Comparison of ENCODE assay signal across 18 cellular contexts in the genomic region with DNA sequence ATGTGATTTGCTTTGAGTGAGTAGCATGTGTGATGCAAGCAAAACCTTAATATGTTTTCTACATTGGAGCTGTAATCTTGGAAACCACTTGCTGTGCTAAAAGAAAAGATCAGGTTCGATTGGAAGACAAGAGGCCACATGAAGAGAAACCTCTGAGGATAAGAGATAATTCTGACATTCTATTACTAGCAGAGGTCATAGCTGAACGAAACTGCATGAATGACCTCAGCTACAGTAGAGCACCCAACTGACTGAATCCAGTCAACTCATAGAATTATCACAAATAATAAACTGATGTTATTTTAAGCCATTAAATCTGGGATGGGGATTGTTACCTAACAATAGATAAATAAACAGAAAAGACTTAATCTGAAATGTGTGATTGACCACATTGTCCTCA.
DNase-seq lines count a peak whose midpoint lies in the region; ATAC-seq, FAIRE-seq and TF ChIP-seq lines count a peak whose summit lies in the region.
"Had no signal": no experiment of that assay in that cellular context is flagged by ENCODE, and none has a peak within 500 bp of the region (broad histone marks: within the 10 kb centered on the region; RNA-seq: fewer than 3 reads in every experiment).

No MANE protein-coding gene starts in this region.

- in situ Hi-C loops in K562 (cut with MboI), result no loop called here

- DNase-seq in heart right ventricle (no peak), cardiac septum (ENCODE audit: low spot score) (no peak), K562 (ENCODE audit: extremely low read depth in 1 of 4, low spot score in 3 of 4) (peak in 1 of 4 experiments; percentile 21), naive B cell (no peak), inferior parietal cortex (ENCODE audit: extremely low spot score) (no peak)
- DNase-seq in activated T-helper 1 cell treated with anti-CD3 and anti-CD28 coated beads, Interleukin-12 subunit alpha, Interleukin-12 subunit beta, Interleukin-2, Interleukin-4 antibody, amounts not matched to agents 30 ng/mL and 10 ng/mL and 1 ng/mL, durations not matched to agents 14 hours and 24 hours and 36 hours (ENCODE audit: low spot score), result no peak
- DNase-seq: COR-L47, GOT3, MG63, NCI-H1092, NCI-H146, NCI-H2081 treated with DMSO at 0.1 percent for 48 hours, NCI-H345, PC-3 had no signal

- 32 to 52% methylated on average over 2 of the region's 2 CpGs for WGBS in heart right ventricle, 2 donors
- 3% methylated on average over 2 of the region's 2 CpGs for WGBS in K562 (ENCODE audit: insufficient coverage, low coverage, missing lambda C conversion rate)

- CTCF ChIA-PET in K562 (lab: Yijun Ruan, JAX; ENCODE audit: low intra/inter-chr PET ratio), result no interaction called here

- intact Hi-C loops in heart right ventricle (cut with DNase I) (loop anchor here in 3 of 10 donors (2.0 to 10.0 kb wide), 3 partner anchors 60 to 130 kb away; no protein-coding TSS in a partner anchor), cardiac septum (cut with DNase I) (loop anchor here (10.0 kb wide), 1 partner anchor 220 kb away; no protein-coding TSS in a partner anchor), K562 (cut with micrococcal nuclease) (no loop called here)
- intact Hi-C loops in activated T-helper 1 cell treated with anti-CD3 and anti-CD28 coated beads, Interleukin-12 subunit alpha, Interleukin-12 subunit beta, Interleukin-2, Interleukin-4 antibody, amounts not matched to agents 30 ng/mL and 10 ng/mL and 1 ng/mL, durations not matched to agents 14 hours and 24 hours and 36 hours (cut with micrococcal nuclease), result no loop called here

- H3K36me3 Mint-ChIP-seq in naive B cell, result peaks cover 0 to 4% of the 10 kb centered on the region in 2 donors
- H3K36me3 Mint-ChIP-seq in activated T-helper 1 cell treated with anti-CD3 and anti-CD28 coated beads, Interleukin-12 subunit alpha, Interleukin-12 subunit beta, Interleukin-2, Interleukin-4 antibody, amounts not matched to agents 30 ng/mL and 10 ng/mL and 1 ng/mL, durations not matched to agents 14 hours and 24 hours and 36 hours (ENCODE audit: low read depth), result peaks cover 15% of the 10 kb centered on the region

- POLR2A ChIA-PET in K562 (lab: Yijun Ruan, JAX), result no interaction called here

- no peak for TF ChIP-seq POLR2A in K562 (conservative IDR thresholded peaks at IDR 0.05)

- peaks cover 45 to 59% (median 51%) of the 10 kb centered on the region in 3 donors for H3K4me1 Mint-ChIP-seq in naive B cell
- H3K4me1 Mint-ChIP-seq in activated T-helper 1 cell treated with anti-CD3 and anti-CD28 coated beads, Interleukin-12 subunit alpha, Interleukin-12 subunit beta, Interleukin-2, Interleukin-4 antibody, amounts not matched to agents 30 ng/mL and 10 ng/mL and 1 ng/mL, durations not matched to agents 14 hours and 24 hours and 36 hours (ENCODE audit: low read depth), result peaks cover 10% of the 10 kb centered on the region

- ATAC-seq in heart right ventricle (peak in 1 of 8 donors; percentile 35), HG02610 (IDR thresholded peaks at IDR 0.05; ENCODE audit: unreplicated experiment) (peak; percentile 32), K562 (peak; percentile 50), naive B cell (ENCODE audit: low read depth in 2 of 2) (no peak), GM21619 (IDR thresholded peaks at IDR 0.05; ENCODE audit: unreplicated experiment) (no peak)
- ATAC-seq: PC-3 had no signal

- no peaks in the 10 kb centered on the region for H3K9me1 ChIP-seq in K562 (ENCODE audit: control insufficient read depth, insufficient read depth, low read length)

- H3K4me1 ChIP-seq in heart right ventricle (peaks cover 0 to 93% (median 64%) of the 10 kb centered on the region in 9 donors), K562 (replicated peaks in 1 of 2; ENCODE audit: control insufficient read depth in 2 of 2, insufficient read depth in 2 of 2, low read length in 2 of 2) (no peaks in the 10 kb centered on the region; a peak in 1 of 5 replicates)
- H3K4me1 ChIP-seq: SJSA1 had no signal

- no peak for TF ChIP-seq RAD21 in K562 (CRISPR knock-in tag; conservative IDR thresholded peaks at IDR 0.05 in 1 of 2, IDR thresholded peaks at IDR 0.05 in 1 of 2)

- H3K27ac Mint-ChIP-seq in naive B cell, result peak overlapping the region in 4 of 6 donors; percentile 19 to 54 (median 42)
- H3K27ac Mint-ChIP-seq in activated T-helper 1 cell treated with anti-CD3 and anti-CD28 coated beads, Interleukin-12 subunit alpha, Interleukin-12 subunit beta, Interleukin-2, Interleukin-4 antibody, amounts not matched to agents 30 ng/mL and 10 ng/mL and 1 ng/mL, durations not matched to agents 14 hours and 24 hours and 36 hours, result no peak overlapping the region

- H3K79me2 ChIP-seq in K562 (ENCODE audit: control insufficient read depth, insufficient read depth, low read length), result no peaks in the 10 kb centered on the region

- no peaks in the 10 kb centered on the region for H3K27me3 ChIP-seq in heart right ventricle
- H3K27me3 ChIP-seq in K562 (ENCODE audit: control insufficient read depth in 2 of 2, insufficient read depth in 2 of 2, low read length in 2 of 2), result no peaks in the 10 kb centered on the region
- H3K27me3 ChIP-seq: MG63, SJSA1 had no signal

- TF ChIP-seq CTCF in heart right ventricle (IDR thresholded peaks at IDR 0.05) (no peak), K562 (IDR thresholded peaks at IDR 0.05 in 2 of 3, conservative IDR thresholded peaks at IDR 0.05 in 1 of 3; ENCODE audit: insufficient read depth in 2 of 3, low read depth in 1 of 3, low read length in 3 of 3) (no peak)

- H3K9me3 Mint-ChIP-seq in naive B cell, result no peaks in the 10 kb centered on the region
- no peaks in the 10 kb centered on the region for H3K9me3 Mint-ChIP-seq in activated T-helper 1 cell treated with anti-CD3 and anti-CD28 coated beads, Interleukin-12 subunit alpha, Interleukin-12 subunit beta, Interleukin-2, Interleukin-4 antibody, amounts not matched to agents 30 ng/mL and 10 ng/mL and 1 ng/mL, durations not matched to agents 14 hours and 24 hours and 36 hours

- H3K4me3 Mint-ChIP-seq in naive B cell, result peak overlapping the region in 3 of 8 donors; percentile 7 to 21 (median 16)
- no peak overlapping the region for H3K4me3 Mint-ChIP-seq in activated T-helper 1 cell treated with anti-CD3 and anti-CD28 coated beads, Interleukin-12 subunit alpha, Interleukin-12 subunit beta, Interleukin-2, Interleukin-4 antibody, amounts not matched to agents 30 ng/mL and 10 ng/mL and 1 ng/mL, durations not matched to agents 14 hours and 24 hours and 36 hours

- H3K9me3 ChIP-seq in heart right ventricle (no peaks in the 10 kb centered on the region), K562 (replicated peaks; ENCODE audit: control insufficient read depth, insufficient read depth, low read depth, low read length) (no peaks in the 10 kb centered on the region)
- H3K9me3 ChIP-seq: MG63, SJSA1 had no signal

- BruUV-seq in K562 (replicated peaks; lab: Mats Ljungman, UMichigan), result no TSS peak

- H3K4me2 ChIP-seq in K562 (ENCODE audit: insufficient read depth, low read length), result no peak overlapping the region

- H3K36me3 ChIP-seq in heart right ventricle, result no peaks in the 10 kb centered on the region
- no peaks in the 10 kb centered on the region for H3K36me3 ChIP-seq in K562 (ENCODE audit: control insufficient read depth, insufficient read depth, low read length)
- H3K36me3 ChIP-seq: MG63, SJSA1 had no signal

- peak; percentile 6 for FAIRE-seq in K562 (lab: Jason Lieb, UNC)

- H4K20me1 ChIP-seq in K562 (replicated peaks; ENCODE audit: control insufficient read depth, insufficient read depth, low read length), result no peaks in the 10 kb centered on the region

- H3K27me3 Mint-ChIP-seq in naive B cell, result no peaks in the 10 kb centered on the region
- H3K27me3 Mint-ChIP-seq in activated T-helper 1 cell treated with anti-CD3 and anti-CD28 coated beads, Interleukin-12 subunit alpha, Interleukin-12 subunit beta, Interleukin-2, Interleukin-4 antibody, amounts not matched to agents 30 ng/mL and 10 ng/mL and 1 ng/mL, durations not matched to agents 14 hours and 24 hours and 36 hours (ENCODE audit: insufficient read depth), result no peaks in the 10 kb centered on the region

- H2AFZ ChIP-seq in K562 (ENCODE audit: low read depth, low read length), result no peak overlapping the region

- H3K4me3 ChIP-seq in heart right ventricle (no peak overlapping the region), K562 (no peak overlapping the region)
- H3K4me3 ChIP-seq: MG63, SJSA1 had no signal

- no peak overlapping the region for H3K9ac ChIP-seq in K562 (ENCODE audit: insufficient read depth in 1 of 2, low read depth in 2 of 2, low read length in 2 of 2)

- H3K27ac ChIP-seq in heart right ventricle, result peak overlapping the region in 7 of 10 donors; percentile 53 to 64 (median 61)
- H3K27ac ChIP-seq in K562 (ENCODE audit: extremely low read depth, low read depth, low read length), result no peak overlapping the region
- H3K27ac ChIP-seq: RWPE1, SJSA1 had no signal

- TF ChIP-seq EP300 in K562 (IDR thresholded peaks at IDR 0.05; ENCODE audit: low read length), result no peak

TF ChIP-seq in K562, 482 proteins besides CTCF, POLR2A, EP300 and RAD21:
- TF ChIP-seq BRF1 (IDR thresholded peaks at IDR 0.05; ENCODE audit: borderline replicate concordance, extremely low read depth, insufficient read length) (no peak), FOXJ3 (CRISPR knock-in tag; IDR thresholded peaks at IDR 0.05) (no peak), SIRT6 (IDR thresholded peaks at IDR 0.05; ENCODE audit: low read depth, low read length) (no peak), CBFA2T3 (IDR thresholded peaks at IDR 0.05) (peak; percentile 22; the same call in 1 of the 2 replicates), PTRF (tag; IDR thresholded peaks at IDR 0.05) (no peak), TCF3 (CRISPR knock-in tag; IDR thresholded peaks at IDR 0.05) (peak; percentile 25; the same call in 1 of the 2 replicates), ZNF133 (CRISPR knock-in tag; IDR thresholded peaks at IDR 0.05) (no peak), NR4A1 (CRISPR knock-in tag; IDR thresholded peaks at IDR 0.05) (no peak), NR4A1 (tag; IDR thresholded peaks at IDR 0.05) (no peak), CHD4 (IDR thresholded peaks at IDR 0.05; ENCODE audit: insufficient read depth, insufficient replicate concordance, low read depth, low read length, poor library complexity, severe bottlenecking) (no peak), GABPB1 (CRISPR knock-in tag; IDR thresholded peaks at IDR 0.05) (no peak), TSC22D4 (tag; IDR thresholded peaks at IDR 0.05) (no peak), TRIM24 (IDR thresholded peaks at IDR 0.05) (no peak)
- TF ChIP-seq, protein P1, sequence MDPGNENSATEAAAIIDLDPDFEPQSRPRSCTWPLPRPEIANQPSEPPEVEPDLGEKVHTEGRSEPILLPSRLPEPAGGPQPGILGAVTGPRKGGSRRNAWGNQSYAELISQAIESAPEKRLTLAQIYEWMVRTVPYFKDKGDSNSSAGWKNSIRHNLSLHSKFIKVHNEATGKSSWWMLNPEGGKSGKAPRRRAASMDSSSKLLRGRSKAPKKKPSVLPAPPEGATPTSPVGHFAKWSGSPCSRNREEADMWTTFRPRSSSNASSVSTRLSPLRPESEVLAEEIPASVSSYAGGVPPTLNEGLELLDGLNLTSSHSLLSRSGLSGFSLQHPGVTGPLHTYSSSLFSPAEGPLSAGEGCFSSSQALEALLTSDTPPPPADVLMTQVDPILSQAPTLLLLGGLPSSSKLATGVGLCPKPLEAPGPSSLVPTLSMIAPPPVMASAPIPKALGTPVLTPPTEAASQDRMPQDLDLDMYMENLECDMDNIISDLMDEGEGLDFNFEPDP (CRISPR knock-in tag; IDR thresholded peaks at IDR 0.05), result no peak

Comparison
In these comparisons a context has a peak if more than half of its experiments do, and no peak if none do; other contexts are left out.
1. ATAC-seq: peak in HG02610 (single experiment) and K562 (single experiment); none in naive B cell (0 of 2) and GM21619 (single experiment).